ENCODE assay signal across 27 cellular contexts in genomic region chr7:84975586-84976185, GRCh38.
DNase-seq lines count a peak whose midpoint lies in the region; ATAC-seq, FAIRE-seq and TF ChIP-seq lines count a peak whose summit lies in the region.
"Had no signal": no experiment of that assay in that cellular context is flagged by ENCODE, and none has a peak within 500 bp of the region (broad histone marks: within the 10 kb centered on the region; RNA-seq: fewer than 3 reads in every experiment).

No MANE protein-coding gene starts in this region.

- H3K27me3 ChIP-seq in bronchial epithelial cell (ENCODE audit: control insufficient read depth, insufficient read depth, low read length), result no peaks in the 10 kb centered on the region
- H3K27me3 ChIP-seq: esophagus muscularis mucosa, left lung, sigmoid colon, SJCRH30, testis had no signal

- H3K4me3 ChIP-seq in bronchial epithelial cell (ENCODE audit: low read depth, low read length) (no peak overlapping the region), fibroblast of villous mesenchyme (ENCODE audit: low read depth, low read length) (no peak overlapping the region)
- H3K4me3 ChIP-seq: esophagus muscularis mucosa, HAP-1, left lung, sigmoid colon, SJCRH30, testis had no signal

- ATAC-seq in GM18909 (IDR thresholded peaks at IDR 0.05; ENCODE audit: poor library complexity, unreplicated experiment), result no peak
- ATAC-seq: activated CD4-positive, CD25-positive, alpha-beta regulatory T cell treated with anti-CD3 and anti-CD28 coated beads, Interleukin-2, amount 50 U/mL, for 24 hours; activated T-helper 17 cell treated with anti-CD3 and anti-CD28 coated beads, Interleukin-2, amount 50 U/mL, for 72 hours; left lung; stimulated activated naive CD8-positive, alpha-beta T cell treated with anti-CD3 and anti-CD28 coated beads, Interleukin-15, Interleukin-2, amounts not matched to agents 100 U/mL and 50 U/mL, for 24 hours had no signal

- H3K36me3 ChIP-seq in bronchial epithelial cell (ENCODE audit: control insufficient read depth, insufficient read depth, low read length), result no peaks in the 10 kb centered on the region
- H3K36me3 ChIP-seq: esophagus muscularis mucosa, HAP-1, left lung, sigmoid colon had no signal

- peak; percentile 48 for DNase-seq in EL
- peak; percentile 43 for DNase-seq in M059J (ENCODE audit: low read depth)
- DNase-seq in bronchial epithelial cell (ENCODE audit: low read depth), result peak; percentile 17
- peak; percentile 5 for DNase-seq in fibroblast of villous mesenchyme (ENCODE audit: low read depth)
- no peak for DNase-seq in D341Med (ENCODE audit: low spot score)
- DNase-seq in T-helper 2 cell, result no peak
- no peak for DNase-seq in GM20000 (ENCODE audit: low spot score)
- DNase-seq: activated CD4-positive, alpha-beta T cell treated with anti-CD3 and anti-CD28 coated beads, Interleukin-2, amount 50 U/mL, for 48 hours; anterior cingulate cortex; cortex of kidney; left lung; mesendoderm; NCI-H1092; NCI-H1694 treated with DMSO at 0.1 percent for 48 hours; NCI-H526; sigmoid colon; SJCRH30; stimulated activated CD4-positive, alpha-beta T cell treated with anti-CD3 and anti-CD28 coated beads, Interleukin-15, amount 100 ng/mL, for 24 hours; stimulated activated naive CD8-positive, alpha-beta T cell treated with anti-CD3 and anti-CD28 coated beads, Interleukin-15, Interleukin-2, amounts not matched to agents 100 U/mL and 50 U/mL, for 24 hours; testis had no signal

- no peak for FAIRE-seq in bronchial epithelial cell (lab: Jason Lieb, UNC)
- FAIRE-seq: D721Med, TTC549 had no signal

- no peak for TF ChIP-seq CTCF in bronchial epithelial cell (IDR thresholded peaks at IDR 0.05; ENCODE audit: insufficient read depth, low read length, severe bottlenecking)
- no peak for TF ChIP-seq CTCF in fibroblast of villous mesenchyme (IDR thresholded peaks at IDR 0.05; ENCODE audit: insufficient read depth, low read depth, low read length)
- TF ChIP-seq CTCF in GM20000 (IDR thresholded peaks at IDR 0.05; ENCODE audit: extremely low read depth, missing control alignments), result no peak

Comparison
In these comparisons a context has a peak if more than half of its experiments do, and no peak if none do; other contexts are left out.
1. DNase-seq: peak in EL (single experiment), M059J (single experiment), bronchial epithelial cell (single experiment) and fibroblast of villous mesenchyme (single experiment); none in D341Med (single experiment), T-helper 2 cell (0 of 5) and GM20000 (single experiment).